Comparison of ENCODE assay signal across 8 cellular contexts in the genomic region with DNA sequence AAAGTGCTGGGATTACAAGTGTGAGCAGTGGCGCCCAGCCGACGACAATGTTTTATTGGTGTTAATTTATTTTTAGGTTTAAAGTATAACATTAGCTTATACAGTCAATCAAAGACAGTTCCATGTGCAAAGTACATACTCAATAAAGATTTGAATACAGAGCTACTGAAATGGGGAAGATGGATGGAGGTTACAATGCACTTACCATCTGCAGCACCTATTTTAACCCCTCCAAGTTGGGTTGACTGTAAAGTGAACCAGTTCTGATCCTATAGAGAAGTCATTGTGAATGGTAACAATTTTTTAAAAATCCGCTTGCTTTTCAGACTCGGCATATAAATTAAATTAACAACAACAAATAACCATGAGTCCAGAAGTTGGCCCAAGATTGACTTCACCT. TPM values are rescaled to one million over a fixed set of nuclear protein-coding genes. Genes with fewer than 3 reads are reported as not detected.
A peak's percentile ranks its signal among the peaks of the same experiment; 100 is the strongest.
DNase-seq lines count a peak whose midpoint lies in the region; ATAC-seq and TF ChIP-seq lines count a peak whose summit lies in the region.

No MANE protein-coding gene starts in this region.

- in situ Hi-C loops in HAP-1 (cut with MboI; ENCODE audit: low sequenced_read_pairs) = no loop called here

- peaks cover 4% of the 10 kb centered on the region for H3K36me3 ChIP-seq in HAP-1 (replicated peaks)

- peak overlapping the region; percentile 43 for H3K27ac Mint-ChIP-seq in glutamatergic neuron (ENCODE audit: unreplicated experiment)

- peak overlapping the region in 15 of 21 experiments; percentile 45 to 99 (median 95) for H3K27ac ChIP-seq in skin epidermis

- peaks cover 5% of the 10 kb centered on the region for H3K9me3 Mint-ChIP-seq in glutamatergic neuron (ENCODE audit: unreplicated experiment)

- DNase-seq in HAP-1 (ENCODE audit: low spot score in 2 of 2) (no peak), glutamatergic neuron (no peak)

- peaks cover 7% of the 10 kb centered on the region for H3K4me1 Mint-ChIP-seq in glutamatergic neuron (ENCODE audit: low read depth, unreplicated experiment)

- H3K4me3 ChIP-seq in HAP-1 = peak overlapping the region; percentile 94
- H3K4me3 ChIP-seq in WI38 (ENCODE audit: low read depth, low read length) = peak overlapping the region; percentile 94
- H3K4me3 ChIP-seq in skin epidermis = peak overlapping the region; percentile 21 to 97 (median 87)

- no peak for TF ChIP-seq CTCF in WI38 (IDR thresholded peaks at IDR 0.05; ENCODE audit: low read depth, low read length)
- TF ChIP-seq CTCF in glutamatergic neuron (IDR thresholded peaks at IDR 0.05; ENCODE audit: partially characterized antibody, unreplicated experiment) = no peak

- no peaks in the 10 kb centered on the region for H3K36me3 Mint-ChIP-seq in glutamatergic neuron (ENCODE audit: unreplicated experiment)

- H3K27me3 ChIP-seq in HAP-1 (ENCODE audit: low read depth) = no peaks in the 10 kb centered on the region

- H3K9me3 ChIP-seq in HAP-1 = no peaks in the 10 kb centered on the region

- peaks cover 3% of the 10 kb centered on the region for H3K27me3 Mint-ChIP-seq in glutamatergic neuron (ENCODE audit: unreplicated experiment)

- H3K4me1 ChIP-seq in HAP-1 = peaks cover 9% of the 10 kb centered on the region

- peak overlapping the region; percentile 92 for H3K4me3 Mint-ChIP-seq in glutamatergic neuron (ENCODE audit: unreplicated experiment)

- ATAC-seq in HG03460 (IDR thresholded peaks at IDR 0.05; ENCODE audit: unreplicated experiment) (no peak), HG03175 (IDR thresholded peaks at IDR 0.05; ENCODE audit: unreplicated experiment) (no peak), GM19397 (IDR thresholded peaks at IDR 0.05; ENCODE audit: unreplicated experiment) (no peak), HG03469 (IDR thresholded peaks at IDR 0.05; ENCODE audit: unreplicated experiment) (no peak)

RNA-seq across cellular contexts. Expression of gene PSKH1, which starts 0.7 kb away (rescaled TPM):
- 27.9 TPM for total RNA-seq in glutamatergic neuron (ENCODE audit: unreplicated experiment)

RNA-seq across cellular contexts. Expression of gene NRN1L, which starts 7.7 kb away (rescaled TPM):
- total RNA-seq in glutamatergic neuron (ENCODE audit: unreplicated experiment) = 1.0 TPM

RNA-seq across cellular contexts. Expression of gene EDC4, which starts 19.5 kb away (rescaled TPM):
- total RNA-seq in glutamatergic neuron (ENCODE audit: unreplicated experiment) = 142 TPM

RNA-seq across cellular contexts. Expression of gene CTRL, which starts 39.3 kb away (rescaled TPM):
- 2.8 TPM for total RNA-seq in glutamatergic neuron (ENCODE audit: unreplicated experiment)

RNA-seq across cellular contexts. Expression of gene PSMB10, which starts 44.3 kb away (rescaled TPM):
- total RNA-seq in glutamatergic neuron (ENCODE audit: unreplicated experiment) = 11.0 TPM
